34 cellular contexts compared by ENCODE assay signal in genomic region chr12:119241049-119241448, GRCh38.
"Had no signal": no experiment of that assay in that cellular context is flagged by ENCODE, and none has a peak within 500 bp of the region (broad histone marks: within the 10 kb centered on the region; RNA-seq: fewer than 3 reads in every experiment).

No MANE protein-coding gene starts in this region.

- H3K4me3 Mint-ChIP-seq: activated CD4-positive, alpha-beta memory T cell treated with anti-CD3 and anti-CD28 coated beads for 36 hours; activated CD4-positive, alpha-beta T cell treated with anti-CD3 and anti-CD28 coated beads for 36 hours; activated CD4-positive, alpha-beta T cell treated with anti-CD3 and anti-CD28 coated beads, Interleukin-2, amount 10 ng/mL, durations not matched to agents 24 days and 14 days; activated CD8-positive, alpha-beta memory T cell treated with anti-CD3 and anti-CD28 coated beads, Interleukin-2, amount 10 ng/mL, durations not matched to agents 7 days and 5 days; activated CD8-positive, alpha-beta T cell treated with anti-CD3 and anti-CD28 coated beads, Interleukin-2, amount 10 ng/mL, durations not matched to agents 7 days and 5 days; activated naive CD4-positive, alpha-beta T cell treated with anti-CD3 and anti-CD28 coated beads for 36 hours; activated naive CD4-positive, alpha-beta T cell treated with anti-CD3 and anti-CD28 coated beads, Interleukin-2, amount 50 U/mL, for 24 hours; activated naive CD8-positive, alpha-beta T cell treated with anti-CD3 and anti-CD28 coated beads for 36 hours; activated naive CD8-positive, alpha-beta T cell treated with anti-CD3 and anti-CD28 coated beads, Interleukin-2, amount 50 U/mL, for 24 hours; activated T-helper 1 cell treated with anti-CD3 and anti-CD28 coated beads, Interleukin-12 subunit alpha, Interleukin-12 subunit beta, Interleukin-2, Interleukin-4 antibody, amounts not matched to agents 30 ng/mL and 10 ng/mL and 1 ng/mL, durations not matched to agents 14 hours and 24 hours and 36 hours; brain; T-helper 17 cell; T-helper 2 cell treated with Interferon-gamma antibody and Interleukin-4, amounts not matched to agents 5 μg/mL and 100 μg/mL, for 36 hours had no signal

- H3K36me3 Mint-ChIP-seq: activated CD4-positive, alpha-beta memory T cell treated with anti-CD3 and anti-CD28 coated beads for 36 hours; activated CD8-positive, alpha-beta memory T cell treated with anti-CD3 and anti-CD28 coated beads, Interleukin-2, amount 10 ng/mL, durations not matched to agents 7 days and 5 days; activated naive CD4-positive, alpha-beta T cell treated with anti-CD3 and anti-CD28 coated beads, Interleukin-2, amount 50 U/mL, for 24 hours; activated naive CD8-positive, alpha-beta T cell treated with anti-CD3 and anti-CD28 coated beads for 36 hours; brain had no signal

- H3K36me3 ChIP-seq: adrenal gland, ascending aorta, breast epithelium, cardiac muscle cell, colonic mucosa, WERI-Rb-1 had no signal

- H3K27me3 ChIP-seq: adrenal gland, ascending aorta, breast epithelium, cardiac muscle cell, colonic mucosa had no signal

- H3K27ac Mint-ChIP-seq: activated CD4-positive, alpha-beta memory T cell treated with anti-CD3 and anti-CD28 coated beads for 36 hours; activated CD4-positive, alpha-beta T cell treated with anti-CD3 and anti-CD28 coated beads for 36 hours; activated CD4-positive, alpha-beta T cell treated with anti-CD3 and anti-CD28 coated beads, Interleukin-2, amount 10 ng/mL, durations not matched to agents 24 days and 14 days; activated CD8-positive, alpha-beta memory T cell treated with anti-CD3 and anti-CD28 coated beads, Interleukin-2, amount 10 ng/mL, durations not matched to agents 7 days and 5 days; activated CD8-positive, alpha-beta T cell treated with anti-CD3 and anti-CD28 coated beads, Interleukin-2, amount 10 ng/mL, durations not matched to agents 7 days and 5 days; activated naive CD4-positive, alpha-beta T cell treated with anti-CD3 and anti-CD28 coated beads for 36 hours; activated naive CD4-positive, alpha-beta T cell treated with anti-CD3 and anti-CD28 coated beads, Interleukin-2, amount 50 U/mL, for 24 hours; activated naive CD8-positive, alpha-beta T cell treated with anti-CD3 and anti-CD28 coated beads for 36 hours; activated naive CD8-positive, alpha-beta T cell treated with anti-CD3 and anti-CD28 coated beads, Interleukin-2, amount 50 U/mL, for 24 hours; activated T-helper 1 cell treated with anti-CD3 and anti-CD28 coated beads, Interleukin-12 subunit alpha, Interleukin-12 subunit beta, Interleukin-2, Interleukin-4 antibody, amounts not matched to agents 30 ng/mL and 10 ng/mL and 1 ng/mL, durations not matched to agents 14 hours and 24 hours and 36 hours; activated T-helper 2 cell treated with anti-CD3 and anti-CD28 coated beads, Interferon-gamma antibody, Interleukin-2, Interleukin-4, amounts not matched to agents 10 μg/mL and 5 μg/mL and 100 μg/mL, durations not matched to agents 14 hours and 24 hours and 36 hours; brain; T-helper 17 cell; T-helper 2 cell treated with Interferon-gamma antibody and Interleukin-4, amounts not matched to agents 5 μg/mL and 100 μg/mL, for 36 hours had no signal

- H3K9me3 ChIP-seq: adrenal gland, ascending aorta, colonic mucosa had no signal

- H3K4me1 Mint-ChIP-seq: activated CD4-positive, alpha-beta T cell treated with anti-CD3 and anti-CD28 coated beads for 36 hours; activated CD4-positive, alpha-beta T cell treated with anti-CD3 and anti-CD28 coated beads, Interleukin-2, amount 10 ng/mL, durations not matched to agents 24 days and 14 days; activated CD8-positive, alpha-beta memory T cell treated with anti-CD3 and anti-CD28 coated beads, Interleukin-2, amount 10 ng/mL, durations not matched to agents 7 days and 5 days; activated naive CD4-positive, alpha-beta T cell treated with anti-CD3 and anti-CD28 coated beads, Interleukin-2, amount 50 U/mL, for 24 hours; activated naive CD8-positive, alpha-beta T cell treated with anti-CD3 and anti-CD28 coated beads for 36 hours; activated naive CD8-positive, alpha-beta T cell treated with anti-CD3 and anti-CD28 coated beads, Interleukin-2, amount 50 U/mL, for 24 hours; brain; T-helper 17 cell had no signal

- H3K27ac ChIP-seq: adrenal gland, ascending aorta, breast epithelium, cardiac muscle cell, colonic mucosa, WERI-Rb-1 had no signal

- H3K4me3 ChIP-seq: adrenal gland, ascending aorta, breast epithelium, cardiac muscle cell, colonic mucosa had no signal

- H3K27me3 Mint-ChIP-seq: activated CD4-positive, alpha-beta memory T cell treated with anti-CD3 and anti-CD28 coated beads for 36 hours; activated CD4-positive, alpha-beta T cell treated with anti-CD3 and anti-CD28 coated beads, Interleukin-2, amount 10 ng/mL, durations not matched to agents 24 days and 14 days; activated CD8-positive, alpha-beta memory T cell treated with anti-CD3 and anti-CD28 coated beads, Interleukin-2, amount 10 ng/mL, durations not matched to agents 7 days and 5 days; activated naive CD8-positive, alpha-beta T cell treated with anti-CD3 and anti-CD28 coated beads, Interleukin-2, amount 50 U/mL, for 24 hours; T-helper 17 cell had no signal

- DNase-seq: activated CD4-positive, alpha-beta memory T cell treated with anti-CD3 and anti-CD28 coated beads for 36 hours; activated CD4-positive, alpha-beta T cell treated with anti-CD3 and anti-CD28 coated beads for 36 hours; activated CD4-positive, alpha-beta T cell treated with anti-CD3 and anti-CD28 coated beads, Interleukin-2, amount 10 ng/mL, durations not matched to agents 24 days and 14 days; activated CD4-positive, CD25-positive, alpha-beta regulatory T cell; activated CD4-positive, CD25-positive, alpha-beta regulatory T cell treated with anti-CD3 and anti-CD28 coated beads, Interleukin-2, amount 50 U/mL, for 72 hours; activated CD8-positive, alpha-beta memory T cell treated with anti-CD3 and anti-CD28 coated beads, Interleukin-2, amount 10 ng/mL, durations not matched to agents 7 days and 5 days; activated CD8-positive, alpha-beta memory T cell treated with anti-CD3 and anti-CD28 coated beads, Interleukin-2, amount 50 U/mL, for 4 hours; activated CD8-positive, alpha-beta T cell treated with anti-CD3 and anti-CD28 coated beads, Interleukin-2, amount 10 ng/mL, durations not matched to agents 7 days and 5 days; activated effector memory CD4-positive, alpha-beta T cell treated with anti-CD3 and anti-CD28 coated beads, Interleukin-2, amount 50 U/mL, for 16 hours; activated naive CD4-positive, alpha-beta T cell treated with anti-CD3 and anti-CD28 coated beads for 36 hours; activated naive CD8-positive, alpha-beta T cell treated with anti-CD3 and anti-CD28 coated beads for 36 hours; activated naive CD8-positive, alpha-beta T cell treated with anti-CD3 and anti-CD28 coated beads, Interleukin-2, amount 50 U/mL, for 24 hours; activated T-cell treated with anti-CD3 and anti-CD28 coated beads, Interleukin-2, amount 50 U/mL, for 1 hour; activated T-cell treated with anti-CD3 and anti-CD28 coated beads, Interleukin-2, amount 50 U/mL, for 48 hours; adrenal gland; central memory CD4-positive, alpha-beta T cell; cerebellar nuclear complex; colonic mucosa; effector CD8-positive, alpha-beta T cell; foreskin fibroblast; head of caudate nucleus; T-helper 1 cell; T-helper 17 cell; T1000; WERI-Rb-1 had no signal

- H3K9me3 Mint-ChIP-seq: activated CD4-positive, alpha-beta memory T cell treated with anti-CD3 and anti-CD28 coated beads for 36 hours; activated CD4-positive, alpha-beta T cell treated with anti-CD3 and anti-CD28 coated beads, Interleukin-2, amount 10 ng/mL, durations not matched to agents 24 days and 14 days; activated naive CD4-positive, alpha-beta T cell treated with anti-CD3 and anti-CD28 coated beads for 36 hours; activated naive CD4-positive, alpha-beta T cell treated with anti-CD3 and anti-CD28 coated beads, Interleukin-2, amount 50 U/mL, for 24 hours; activated naive CD8-positive, alpha-beta T cell treated with anti-CD3 and anti-CD28 coated beads, Interleukin-2, amount 50 U/mL, for 24 hours; activated T-helper 2 cell treated with anti-CD3 and anti-CD28 coated beads, Interferon-gamma antibody, Interleukin-2, Interleukin-4, amounts not matched to agents 10 μg/mL and 5 μg/mL and 100 μg/mL, durations not matched to agents 14 hours and 24 hours and 36 hours; T-helper 2 cell treated with Interferon-gamma antibody and Interleukin-4, amounts not matched to agents 5 μg/mL and 100 μg/mL, for 36 hours had no signal

- ATAC-seq: activated CD4-positive, alpha-beta T cell treated with anti-CD3 and anti-CD28 coated beads for 36 hours; activated CD8-positive, alpha-beta memory T cell treated with anti-CD3 and anti-CD28 coated beads, Interleukin-2, amount 10 ng/mL, durations not matched to agents 7 days and 5 days; activated CD8-positive, alpha-beta T cell treated with anti-CD3 and anti-CD28 coated beads, Interleukin-2, amount 10 ng/mL, durations not matched to agents 7 days and 5 days; activated naive CD8-positive, alpha-beta T cell treated with anti-CD3 and anti-CD28 coated beads, Interleukin-2, amount 50 U/mL, for 24 hours; esophagus mucosa; T-helper 17 cell had no signal

- H3K4me1 ChIP-seq: adrenal gland, breast epithelium, colonic mucosa had no signal
